Comparison of ENCODE assay signal across 1 cellular context in the genomic region with DNA sequence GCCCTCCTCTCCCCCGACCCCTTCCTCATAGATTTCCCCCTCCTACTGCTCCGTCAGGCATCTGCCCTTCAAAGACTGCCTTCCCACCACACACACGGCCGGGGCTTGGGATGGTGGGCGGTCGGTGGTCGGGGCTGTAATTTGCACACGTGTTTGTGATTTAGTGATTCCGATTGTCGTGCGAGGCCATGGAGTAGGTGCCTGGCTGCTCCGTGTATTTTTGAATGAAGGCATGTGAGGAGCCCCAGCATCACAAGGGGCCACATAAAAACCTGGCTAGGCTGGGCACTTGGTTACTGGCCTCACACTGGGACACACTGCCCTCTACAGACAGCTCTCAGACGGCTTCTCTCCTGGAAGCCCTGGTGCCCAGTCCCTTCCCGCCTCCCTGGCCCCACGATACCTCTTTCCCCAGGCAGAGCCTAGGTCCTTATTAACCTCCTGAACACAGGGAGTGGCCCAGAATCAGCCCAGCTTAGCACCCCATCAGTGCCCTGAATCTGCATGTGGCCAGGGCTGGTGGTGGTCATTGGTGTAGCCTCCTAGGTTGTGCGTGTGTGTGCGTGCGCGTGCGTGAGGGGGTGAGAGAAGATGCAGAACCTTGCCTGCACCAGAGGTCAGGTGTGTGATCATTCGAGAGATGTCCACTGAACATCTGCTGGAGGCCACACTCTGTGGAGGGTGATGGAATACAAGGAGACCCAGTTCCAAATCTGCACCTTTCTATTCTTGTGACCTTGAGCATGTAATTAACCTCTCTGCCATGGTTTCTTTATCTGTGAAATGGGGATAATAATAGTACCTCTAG.
A peak's percentile ranks its signal among the peaks of the same experiment; 100 is the strongest.
TF ChIP-seq lines count a peak whose summit lies in the region.

No MANE protein-coding gene starts in this region.

TF ChIP-seq in HepG2, 621 proteins besides CTCF, POLR2A, EP300 and RAD21 (continued from another document and continues in another):
- TF ChIP-seq, protein P1, sequence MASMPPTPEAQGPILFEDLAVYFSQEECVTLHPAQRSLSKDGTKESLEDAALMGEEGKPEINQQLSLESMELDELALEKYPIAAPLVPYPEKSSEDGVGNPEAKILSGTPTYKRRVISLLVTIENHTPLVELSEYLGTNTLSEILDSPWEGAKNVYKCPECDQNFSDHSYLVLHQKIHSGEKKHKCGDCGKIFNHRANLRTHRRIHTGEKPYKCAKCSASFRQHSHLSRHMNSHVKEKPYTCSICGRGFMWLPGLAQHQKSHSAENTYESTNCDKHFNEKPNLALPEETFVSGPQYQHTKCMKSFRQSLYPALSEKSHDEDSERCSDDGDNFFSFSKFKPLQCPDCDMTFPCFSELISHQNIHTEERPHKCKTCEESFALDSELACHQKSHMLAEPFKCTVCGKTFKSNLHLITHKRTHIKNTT (CRISPR knock-in tag; IDR thresholded peaks at IDR 0.05), result 0 out of 2 replicates have a peak, but pooled peaks have one; percentile 18
- TF ChIP-seq, protein P2, sequence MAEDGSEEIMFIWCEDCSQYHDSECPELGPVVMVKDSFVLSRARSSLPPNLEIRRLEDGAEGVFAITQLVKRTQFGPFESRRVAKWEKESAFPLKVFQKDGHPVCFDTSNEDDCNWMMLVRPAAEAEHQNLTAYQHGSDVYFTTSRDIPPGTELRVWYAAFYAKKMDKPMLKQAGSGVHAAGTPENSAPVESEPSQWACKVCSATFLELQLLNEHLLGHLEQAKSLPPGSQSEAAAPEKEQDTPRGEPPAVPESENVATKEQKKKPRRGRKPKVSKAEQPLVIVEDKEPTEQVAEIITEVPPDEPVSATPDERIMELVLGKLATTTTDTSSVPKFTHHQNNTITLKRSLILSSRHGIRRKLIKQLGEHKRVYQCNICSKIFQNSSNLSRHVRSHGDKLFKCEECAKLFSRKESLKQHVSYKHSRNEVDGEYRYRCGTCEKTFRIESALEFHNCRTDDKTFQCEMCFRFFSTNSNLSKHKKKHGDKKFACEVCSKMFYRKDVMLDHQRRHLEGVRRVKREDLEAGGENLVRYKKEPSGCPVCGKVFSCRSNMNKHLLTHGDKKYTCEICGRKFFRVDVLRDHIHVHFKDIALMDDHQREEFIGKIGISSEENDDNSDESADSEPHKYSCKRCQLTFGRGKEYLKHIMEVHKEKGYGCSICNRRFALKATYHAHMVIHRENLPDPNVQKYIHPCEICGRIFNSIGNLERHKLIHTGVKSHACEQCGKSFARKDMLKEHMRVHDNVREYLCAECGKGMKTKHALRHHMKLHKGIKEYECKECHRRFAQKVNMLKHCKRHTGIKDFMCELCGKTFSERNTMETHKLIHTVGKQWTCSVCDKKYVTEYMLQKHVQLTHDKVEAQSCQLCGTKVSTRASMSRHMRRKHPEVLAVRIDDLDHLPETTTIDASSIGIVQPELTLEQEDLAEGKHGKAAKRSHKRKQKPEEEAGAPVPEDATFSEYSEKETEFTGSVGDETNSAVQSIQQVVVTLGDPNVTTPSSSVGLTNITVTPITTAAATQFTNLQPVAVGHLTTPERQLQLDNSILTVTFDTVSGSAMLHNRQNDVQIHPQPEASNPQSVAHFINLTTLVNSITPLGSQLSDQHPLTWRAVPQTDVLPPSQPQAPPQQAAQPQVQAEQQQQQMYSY (CRISPR knock-in tag; IDR thresholded peaks at IDR 0.05), result peak; percentile 88
- peak; percentile 47; the same call in 1 of the 2 replicates for TF ChIP-seq ZSCAN25 (CRISPR knock-in tag; IDR thresholded peaks at IDR 0.05)
- TF ChIP-seq, protein P3, sequence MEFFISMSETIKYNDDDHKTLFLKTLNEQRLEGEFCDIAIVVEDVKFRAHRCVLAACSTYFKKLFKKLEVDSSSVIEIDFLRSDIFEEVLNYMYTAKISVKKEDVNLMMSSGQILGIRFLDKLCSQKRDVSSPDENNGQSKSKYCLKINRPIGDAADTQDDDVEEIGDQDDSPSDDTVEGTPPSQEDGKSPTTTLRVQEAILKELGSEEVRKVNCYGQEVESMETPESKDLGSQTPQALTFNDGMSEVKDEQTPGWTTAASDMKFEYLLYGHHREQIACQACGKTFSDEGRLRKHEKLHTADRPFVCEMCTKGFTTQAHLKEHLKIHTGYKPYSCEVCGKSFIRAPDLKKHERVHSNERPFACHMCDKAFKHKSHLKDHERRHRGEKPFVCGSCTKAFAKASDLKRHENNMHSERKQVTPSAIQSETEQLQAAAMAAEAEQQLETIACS (CRISPR knock-in tag; IDR thresholded peaks at IDR 0.05), result peak; percentile 63; the same call in 1 of the 2 replicates
- no peak for TF ChIP-seq NBN (conservative IDR thresholded peaks at IDR 0.05)
- 0 out of 2 replicates have a peak, but pooled peaks have one; percentile 7 for TF ChIP-seq MAFF (IDR thresholded peaks at IDR 0.05; ENCODE audit: low read depth, low read length)
- 0 out of 2 replicates have a peak, but pooled peaks have one; percentile 96 for TF ChIP-seq ZNF354B (CRISPR knock-in tag; IDR thresholded peaks at IDR 0.05)
- TF ChIP-seq HNRNPK (IDR thresholded peaks at IDR 0.05; ENCODE audit: low read depth, low read length, poor library complexity, severe bottlenecking), result no peak
- TF ChIP-seq ZNF274 (CRISPR knock-in tag; IDR thresholded peaks at IDR 0.05), result peak; percentile 77
- peak; percentile 86 for TF ChIP-seq U2AF1 (optimal IDR thresholded peaks at IDR 0.05; ENCODE audit: low read depth, low read length)
- peak; percentile 48 for TF ChIP-seq SMAD1 (CRISPR knock-in tag; IDR thresholded peaks at IDR 0.05; ENCODE audit: borderline replicate concordance, low read depth)
- 0 out of 2 replicates have a peak, but pooled peaks have one; percentile 45 for TF ChIP-seq ZNF839 (CRISPR knock-in tag; IDR thresholded peaks at IDR 0.05; ENCODE audit: borderline replicate concordance)
- TF ChIP-seq, protein P4, sequence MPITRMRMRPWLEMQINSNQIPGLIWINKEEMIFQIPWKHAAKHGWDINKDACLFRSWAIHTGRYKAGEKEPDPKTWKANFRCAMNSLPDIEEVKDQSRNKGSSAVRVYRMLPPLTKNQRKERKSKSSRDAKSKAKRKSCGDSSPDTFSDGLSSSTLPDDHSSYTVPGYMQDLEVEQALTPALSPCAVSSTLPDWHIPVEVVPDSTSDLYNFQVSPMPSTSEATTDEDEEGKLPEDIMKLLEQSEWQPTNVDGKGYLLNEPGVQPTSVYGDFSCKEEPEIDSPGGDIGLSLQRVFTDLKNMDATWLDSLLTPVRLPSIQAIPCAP (CRISPR knock-in tag; IDR thresholded peaks at IDR 0.05; ENCODE audit: low read depth), result peak; percentile 95
- peak; percentile 72; the same call in 1 of the 2 replicates for TF ChIP-seq ERF (CRISPR knock-in tag; IDR thresholded peaks at IDR 0.05)
- TF ChIP-seq ZNF572 (CRISPR knock-in tag; IDR thresholded peaks at IDR 0.05), result peak; percentile 94
- peak; percentile 29; the same call in 1 of the 2 replicates for TF ChIP-seq NFKBIZ (CRISPR knock-in tag; IDR thresholded peaks at IDR 0.05)
- TF ChIP-seq ZFP37 (CRISPR knock-in tag; IDR thresholded peaks at IDR 0.05; ENCODE audit: borderline replicate concordance), result peak; percentile 73
- TF ChIP-seq ZFAT (CRISPR knock-in tag; conservative IDR thresholded peaks at IDR 0.05), result no peak; the same call in 1 of the 2 replicates
- no peak for TF ChIP-seq XBP1 (CRISPR knock-in tag; IDR thresholded peaks at IDR 0.05)
- TF ChIP-seq, protein P5, sequence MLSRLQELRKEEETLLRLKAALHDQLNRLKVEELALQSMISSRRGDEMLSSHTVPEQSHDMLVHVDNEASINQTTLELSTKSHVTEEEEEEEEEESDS (CRISPR knock-in tag; IDR thresholded peaks at IDR 0.05; ENCODE audit: borderline replicate concordance), result no peak; the same call in 1 of the 2 replicates
- TF ChIP-seq ZNF891 (CRISPR knock-in tag; IDR thresholded peaks at IDR 0.05), result no peak
- TF ChIP-seq HMG20B (CRISPR knock-in tag; conservative IDR thresholded peaks at IDR 0.05), result no peak
- TF ChIP-seq ZSCAN12 (CRISPR knock-in tag; IDR thresholded peaks at IDR 0.05), result 0 out of 2 replicates have a peak, but pooled peaks have one; percentile 18
- TF ChIP-seq NCOR1 (IDR thresholded peaks at IDR 0.05; ENCODE audit: borderline replicate concordance, low read length), result no peak
- TF ChIP-seq MBNL3 (CRISPR knock-in tag; conservative IDR thresholded peaks at IDR 0.05), result no peak
- TF ChIP-seq ZNF713 (CRISPR knock-in tag; IDR thresholded peaks at IDR 0.05), result peak; percentile 93
- TF ChIP-seq SIN3B (IDR thresholded peaks at IDR 0.05; ENCODE audit: low read length), result peak; percentile 48; the same call in 1 of the 2 replicates
- no peak for TF ChIP-seq HOXA7 (CRISPR knock-in tag; IDR thresholded peaks at IDR 0.05)
- no peak for TF ChIP-seq MAZ (IDR thresholded peaks at IDR 0.05; ENCODE audit: borderline replicate concordance, low read depth, low read length)
- TF ChIP-seq MAZ (CRISPR knock-in tag; IDR thresholded peaks at IDR 0.05; ENCODE audit: low read depth), result no peak
- 0 out of 2 replicates have a peak, but pooled peaks have one; percentile 72 for TF ChIP-seq ZNF749 (CRISPR knock-in tag; IDR thresholded peaks at IDR 0.05; ENCODE audit: borderline replicate concordance)
- TF ChIP-seq, protein P6, sequence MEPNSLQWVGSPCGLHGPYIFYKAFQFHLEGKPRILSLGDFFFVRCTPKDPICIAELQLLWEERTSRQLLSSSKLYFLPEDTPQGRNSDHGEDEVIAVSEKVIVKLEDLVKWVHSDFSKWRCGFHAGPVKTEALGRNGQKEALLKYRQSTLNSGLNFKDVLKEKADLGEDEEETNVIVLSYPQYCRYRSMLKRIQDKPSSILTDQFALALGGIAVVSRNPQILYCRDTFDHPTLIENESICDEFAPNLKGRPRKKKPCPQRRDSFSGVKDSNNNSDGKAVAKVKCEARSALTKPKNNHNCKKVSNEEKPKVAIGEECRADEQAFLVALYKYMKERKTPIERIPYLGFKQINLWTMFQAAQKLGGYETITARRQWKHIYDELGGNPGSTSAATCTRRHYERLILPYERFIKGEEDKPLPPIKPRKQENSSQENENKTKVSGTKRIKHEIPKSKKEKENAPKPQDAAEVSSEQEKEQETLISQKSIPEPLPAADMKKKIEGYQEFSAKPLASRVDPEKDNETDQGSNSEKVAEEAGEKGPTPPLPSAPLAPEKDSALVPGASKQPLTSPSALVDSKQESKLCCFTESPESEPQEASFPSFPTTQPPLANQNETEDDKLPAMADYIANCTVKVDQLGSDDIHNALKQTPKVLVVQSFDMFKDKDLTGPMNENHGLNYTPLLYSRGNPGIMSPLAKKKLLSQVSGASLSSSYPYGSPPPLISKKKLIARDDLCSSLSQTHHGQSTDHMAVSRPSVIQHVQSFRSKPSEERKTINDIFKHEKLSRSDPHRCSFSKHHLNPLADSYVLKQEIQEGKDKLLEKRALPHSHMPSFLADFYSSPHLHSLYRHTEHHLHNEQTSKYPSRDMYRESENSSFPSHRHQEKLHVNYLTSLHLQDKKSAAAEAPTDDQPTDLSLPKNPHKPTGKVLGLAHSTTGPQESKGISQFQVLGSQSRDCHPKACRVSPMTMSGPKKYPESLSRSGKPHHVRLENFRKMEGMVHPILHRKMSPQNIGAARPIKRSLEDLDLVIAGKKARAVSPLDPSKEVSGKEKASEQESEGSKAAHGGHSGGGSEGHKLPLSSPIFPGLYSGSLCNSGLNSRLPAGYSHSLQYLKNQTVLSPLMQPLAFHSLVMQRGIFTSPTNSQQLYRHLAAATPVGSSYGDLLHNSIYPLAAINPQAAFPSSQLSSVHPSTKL (CRISPR knock-in tag; IDR thresholded peaks at IDR 0.05), result peak; percentile 52
- TF ChIP-seq HNRNPL (IDR thresholded peaks at IDR 0.05; ENCODE audit: low read depth, low read length), result peak; percentile 95
- TF ChIP-seq, protein P7, sequence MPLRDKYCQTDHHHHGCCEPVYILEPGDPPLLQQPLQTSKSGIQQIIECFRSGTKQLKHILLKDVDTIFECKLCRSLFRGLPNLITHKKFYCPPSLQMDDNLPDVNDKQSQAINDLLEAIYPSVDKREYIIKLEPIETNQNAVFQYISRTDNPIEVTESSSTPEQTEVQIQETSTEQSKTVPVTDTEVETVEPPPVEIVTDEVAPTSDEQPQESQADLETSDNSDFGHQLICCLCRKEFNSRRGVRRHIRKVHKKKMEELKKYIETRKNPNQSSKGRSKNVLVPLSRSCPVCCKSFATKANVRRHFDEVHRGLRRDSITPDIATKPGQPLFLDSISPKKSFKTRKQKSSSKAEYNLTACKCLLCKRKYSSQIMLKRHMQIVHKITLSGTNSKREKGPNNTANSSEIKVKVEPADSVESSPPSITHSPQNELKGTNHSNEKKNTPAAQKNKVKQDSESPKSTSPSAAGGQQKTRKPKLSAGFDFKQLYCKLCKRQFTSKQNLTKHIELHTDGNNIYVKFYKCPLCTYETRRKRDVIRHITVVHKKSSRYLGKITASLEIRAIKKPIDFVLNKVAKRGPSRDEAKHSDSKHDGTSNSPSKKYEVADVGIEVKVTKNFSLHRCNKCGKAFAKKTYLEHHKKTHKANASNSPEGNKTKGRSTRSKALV (CRISPR knock-in tag; IDR thresholded peaks at IDR 0.05), result no peak; the same call in 1 of the 2 replicates
- TF ChIP-seq, protein P8, sequence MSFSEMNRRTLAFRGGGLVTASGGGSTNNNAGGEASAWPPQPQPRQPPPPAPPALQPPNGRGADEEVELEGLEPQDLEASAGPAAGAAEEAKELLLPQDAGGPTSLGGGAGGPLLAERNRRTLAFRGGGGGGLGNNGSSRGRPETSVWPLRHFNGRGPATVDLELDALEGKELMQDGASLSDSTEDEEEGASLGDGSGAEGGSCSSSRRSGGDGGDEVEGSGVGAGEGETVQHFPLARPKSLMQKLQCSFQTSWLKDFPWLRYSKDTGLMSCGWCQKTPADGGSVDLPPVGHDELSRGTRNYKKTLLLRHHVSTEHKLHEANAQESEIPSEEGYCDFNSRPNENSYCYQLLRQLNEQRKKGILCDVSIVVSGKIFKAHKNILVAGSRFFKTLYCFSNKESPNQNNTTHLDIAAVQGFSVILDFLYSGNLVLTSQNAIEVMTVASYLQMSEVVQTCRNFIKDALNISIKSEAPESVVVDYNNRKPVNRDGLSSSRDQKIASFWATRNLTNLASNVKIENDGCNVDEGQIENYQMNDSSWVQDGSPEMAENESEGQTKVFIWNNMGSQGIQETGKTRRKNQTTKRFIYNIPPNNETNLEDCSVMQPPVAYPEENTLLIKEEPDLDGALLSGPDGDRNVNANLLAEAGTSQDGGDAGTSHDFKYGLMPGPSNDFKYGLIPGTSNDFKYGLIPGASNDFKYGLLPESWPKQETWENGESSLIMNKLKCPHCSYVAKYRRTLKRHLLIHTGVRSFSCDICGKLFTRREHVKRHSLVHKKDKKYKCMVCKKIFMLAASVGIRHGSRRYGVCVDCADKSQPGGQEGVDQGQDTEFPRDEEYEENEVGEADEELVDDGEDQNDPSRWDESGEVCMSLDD (CRISPR knock-in tag; IDR thresholded peaks at IDR 0.05; ENCODE audit: borderline replicate concordance), result no peak
- no peak for TF ChIP-seq ZKSCAN5 (CRISPR knock-in tag; IDR thresholded peaks at IDR 0.05)
- TF ChIP-seq EHMT2 (IDR thresholded peaks at IDR 0.05; ENCODE audit: borderline replicate concordance, low read depth, low read length), result no peak
- TF ChIP-seq NFKB2 (CRISPR knock-in tag; IDR thresholded peaks at IDR 0.05; ENCODE audit: borderline replicate concordance), result peak; percentile 96
- no peak for TF ChIP-seq SRF (IDR thresholded peaks at IDR 0.05; ENCODE audit: low read depth, low read length)
- TF ChIP-seq ZNF746 (CRISPR knock-in tag; IDR thresholded peaks at IDR 0.05), result 0 out of 2 replicates have a peak, but pooled peaks have one; percentile 19
- no peak for TF ChIP-seq ATF7 (IDR thresholded peaks at IDR 0.05)
- peak; percentile 85 for TF ChIP-seq ATF7 (CRISPR knock-in tag; IDR thresholded peaks at IDR 0.05)
- TF ChIP-seq, protein P9, sequence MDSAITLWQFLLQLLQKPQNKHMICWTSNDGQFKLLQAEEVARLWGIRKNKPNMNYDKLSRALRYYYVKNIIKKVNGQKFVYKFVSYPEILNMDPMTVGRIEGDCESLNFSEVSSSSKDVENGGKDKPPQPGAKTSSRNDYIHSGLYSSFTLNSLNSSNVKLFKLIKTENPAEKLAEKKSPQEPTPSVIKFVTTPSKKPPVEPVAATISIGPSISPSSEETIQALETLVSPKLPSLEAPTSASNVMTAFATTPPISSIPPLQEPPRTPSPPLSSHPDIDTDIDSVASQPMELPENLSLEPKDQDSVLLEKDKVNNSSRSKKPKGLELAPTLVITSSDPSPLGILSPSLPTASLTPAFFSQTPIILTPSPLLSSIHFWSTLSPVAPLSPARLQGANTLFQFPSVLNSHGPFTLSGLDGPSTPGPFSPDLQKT (CRISPR knock-in tag; IDR thresholded peaks at IDR 0.05; ENCODE audit: borderline replicate concordance), result no peak
- TF ChIP-seq NFATC3 (CRISPR knock-in tag; IDR thresholded peaks at IDR 0.05), result no peak; the same call in 1 of the 2 replicates
